ENCODE assay signal across 9 cellular contexts in the genomic region with DNA sequence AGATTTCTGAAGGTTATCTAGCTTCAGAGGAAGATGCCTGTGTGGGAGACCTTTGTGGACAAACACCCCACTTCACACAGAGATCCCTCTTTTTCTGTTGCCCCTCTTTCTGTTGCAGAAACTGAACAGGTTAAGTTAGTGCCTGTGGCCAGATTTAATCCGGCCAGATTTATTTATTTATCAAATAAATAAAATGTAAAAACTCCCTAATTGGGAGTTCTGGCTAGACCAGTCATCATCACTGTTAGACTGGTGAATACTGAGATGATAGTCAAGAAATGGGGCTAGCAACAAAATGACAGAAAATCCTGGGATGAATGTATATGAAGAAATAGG. TPM values are rescaled to one million over a fixed set of nuclear protein-coding genes. Genes with fewer than 3 reads are reported as not detected.
DNase-seq lines count a peak whose midpoint lies in the region; ATAC-seq lines count a peak whose summit lies in the region.
"Had no signal": no experiment of that assay in that cellular context is flagged by ENCODE, and none has a peak within 500 bp of the region (broad histone marks: within the 10 kb centered on the region; RNA-seq: fewer than 3 reads in every experiment).

No MANE protein-coding gene starts in this region.

- peak overlapping the region; percentile 93 for H3K4me3 Mint-ChIP-seq in activated CD4-positive, alpha-beta T cell treated with anti-CD3 and anti-CD28 coated beads for 36 hours
- peak overlapping the region; percentile 94 for H3K4me3 Mint-ChIP-seq in activated CD4-positive, alpha-beta memory T cell treated with anti-CD3 and anti-CD28 coated beads for 36 hours
- H3K4me3 Mint-ChIP-seq in stimulated activated memory B cell treated with anti-CD40 and anti-IgM and Interleukin-4, amounts not matched to agents 10 μg/mL and 1 μg/mL and 100 μg/mL, for 72 hours: peak overlapping the region; percentile 93

- CTCF ChIA-PET in activated CD4-positive, alpha-beta T cell treated with anti-CD3 and anti-CD28 coated beads for 36 hours (lab: Charles Lee): interaction anchor here (1.4 kb wide), 1 partner anchor 31 kb away, joined by 5 read pairs; no protein-coding TSS in a partner anchor
- CTCF ChIA-PET in activated CD4-positive, alpha-beta memory T cell treated with anti-CD3 and anti-CD28 coated beads for 36 hours (lab: Charles Lee): interaction anchor here (1.1 kb wide), 1 partner anchor 98 kb away, joined by 4 read pairs; no protein-coding TSS in a partner anchor

- DNase-seq in activated CD4-positive, alpha-beta T cell treated with anti-CD3 and anti-CD28 coated beads for 36 hours: no peak
- DNase-seq in activated CD4-positive, alpha-beta T cell treated with anti-CD3 and anti-CD28 coated beads, Interleukin-2, amount 50 U/mL, for 4 hours: no peak
- no peak for DNase-seq in activated CD4-positive, alpha-beta memory T cell treated with anti-CD3 and anti-CD28 coated beads for 36 hours
- DNase-seq in RPMI8226: no peak
- DNase-seq in COR-L47 (lab: John Stamatoyannopoulos, UW): no peak
- no peak for DNase-seq in SK-N-DZ (ENCODE audit: low spot score)
- DNase-seq: stimulated activated CD4-positive, alpha-beta T cell treated with anti-CD3 and anti-CD28 coated beads, Interleukin-2, amount 100 ng/mL, for 48 hours had no signal

- H3K4me1 ChIP-seq in iPS-20b (ENCODE audit: insufficient read depth, low read length): peaks cover 27% of the 10 kb centered on the region; the same call in 1 of the 2 replicates

- H3K9me3 ChIP-seq in iPS-20b (ENCODE audit: insufficient read depth, low read depth, low read length): no peaks in the 10 kb centered on the region

- no peaks in the 10 kb centered on the region for H3K36me3 ChIP-seq in iPS-20b (ENCODE audit: insufficient read depth, low read depth, low read length)

- no peak overlapping the region for H3K27ac ChIP-seq in iPS-20b (ENCODE audit: low read length)

- ATAC-seq in activated CD4-positive, alpha-beta T cell treated with anti-CD3 and anti-CD28 coated beads for 36 hours: no peak
- ATAC-seq in stimulated activated memory B cell treated with anti-CD40 and anti-IgM and Interleukin-4, amounts not matched to agents 10 μg/mL and 1 μg/mL and 100 μg/mL, for 72 hours: no peak

- POLR2A ChIA-PET in activated CD4-positive, alpha-beta T cell treated with anti-CD3 and anti-CD28 coated beads for 36 hours (lab: Charles Lee): interaction anchor here (0.6 kb wide), 1 partner anchor 27 kb away, joined by 5 read pairs; no protein-coding TSS in a partner anchor
- POLR2A ChIA-PET in activated CD4-positive, alpha-beta memory T cell treated with anti-CD3 and anti-CD28 coated beads for 36 hours (lab: Charles Lee): no interaction called here

- H3K4me3 ChIP-seq in iPS-20b (ENCODE audit: low read length): peak overlapping the region; percentile 83

- no peaks in the 10 kb centered on the region for H3K27me3 Mint-ChIP-seq in activated CD4-positive, alpha-beta T cell treated with anti-CD3 and anti-CD28 coated beads for 36 hours
- H3K27me3 Mint-ChIP-seq in activated CD4-positive, alpha-beta memory T cell treated with anti-CD3 and anti-CD28 coated beads for 36 hours: no peaks in the 10 kb centered on the region
- H3K27me3 Mint-ChIP-seq in stimulated activated memory B cell treated with anti-CD40 and anti-IgM and Interleukin-4, amounts not matched to agents 10 μg/mL and 1 μg/mL and 100 μg/mL, for 72 hours: no peaks in the 10 kb centered on the region

- no peaks in the 10 kb centered on the region for H3K27me3 ChIP-seq in iPS-20b (ENCODE audit: insufficient read depth, low read length)

- H3K9ac ChIP-seq in iPS-20b (ENCODE audit: low read depth, low read length): peak overlapping the region; percentile 84; the same call in 1 of the 2 replicates

- intact Hi-C loops in activated CD4-positive, alpha-beta T cell treated with anti-CD3 and anti-CD28 coated beads for 36 hours (cut with DNase I, micrococcal nuclease): loop anchor here (2.0 to 10.0 kb wide), 7 partner anchors 103 to 1889 kb away; a partner anchor contains a TSS
- intact Hi-C loops in activated CD4-positive, alpha-beta memory T cell treated with anti-CD3 and anti-CD28 coated beads for 36 hours (cut with micrococcal nuclease): loop anchor here (2.0 to 10.0 kb wide), 7 partner anchors 65 to 1231 kb away; a partner anchor contains a TSS

- peak overlapping the region; percentile 90 for H3K27ac Mint-ChIP-seq in activated CD4-positive, alpha-beta T cell treated with anti-CD3 and anti-CD28 coated beads for 36 hours
- H3K27ac Mint-ChIP-seq in activated CD4-positive, alpha-beta memory T cell treated with anti-CD3 and anti-CD28 coated beads for 36 hours: no peak overlapping the region
- peak overlapping the region; percentile 100 for H3K27ac Mint-ChIP-seq in stimulated activated memory B cell treated with anti-CD40 and anti-IgM and Interleukin-4, amounts not matched to agents 10 μg/mL and 1 μg/mL and 100 μg/mL, for 72 hours

- peaks cover 36% of the 10 kb centered on the region for H3K4me1 Mint-ChIP-seq in activated CD4-positive, alpha-beta T cell treated with anti-CD3 and anti-CD28 coated beads for 36 hours
- peaks cover 31% of the 10 kb centered on the region for H3K4me1 Mint-ChIP-seq in activated CD4-positive, alpha-beta memory T cell treated with anti-CD3 and anti-CD28 coated beads for 36 hours (ENCODE audit: low read depth)
- peaks cover 59% of the 10 kb centered on the region for H3K4me1 Mint-ChIP-seq in stimulated activated memory B cell treated with anti-CD40 and anti-IgM and Interleukin-4, amounts not matched to agents 10 μg/mL and 1 μg/mL and 100 μg/mL, for 72 hours

- peaks cover 10% of the 10 kb centered on the region for H3K36me3 Mint-ChIP-seq in activated CD4-positive, alpha-beta T cell treated with anti-CD3 and anti-CD28 coated beads for 36 hours (ENCODE audit: low read depth)
- H3K36me3 Mint-ChIP-seq in activated CD4-positive, alpha-beta memory T cell treated with anti-CD3 and anti-CD28 coated beads for 36 hours: peaks cover 6% of the 10 kb centered on the region
- H3K36me3 Mint-ChIP-seq in stimulated activated memory B cell treated with anti-CD40 and anti-IgM and Interleukin-4, amounts not matched to agents 10 μg/mL and 1 μg/mL and 100 μg/mL, for 72 hours: no peaks in the 10 kb centered on the region

- no peaks in the 10 kb centered on the region for H3K9me3 Mint-ChIP-seq in activated CD4-positive, alpha-beta T cell treated with anti-CD3 and anti-CD28 coated beads for 36 hours (ENCODE audit: low read depth)
- no peaks in the 10 kb centered on the region for H3K9me3 Mint-ChIP-seq in activated CD4-positive, alpha-beta memory T cell treated with anti-CD3 and anti-CD28 coated beads for 36 hours
- no peaks in the 10 kb centered on the region for H3K9me3 Mint-ChIP-seq in stimulated activated memory B cell treated with anti-CD40 and anti-IgM and Interleukin-4, amounts not matched to agents 10 μg/mL and 1 μg/mL and 100 μg/mL, for 72 hours

RNA-seq across cellular contexts. Expression of a gene that starts 1.2 kb away (rescaled TPM):
- total RNA-seq in activated CD4-positive, alpha-beta T cell treated with anti-CD3 and anti-CD28 coated beads for 36 hours: 10 to 100 TPM; 53.9 to 56.9 TPM
- 10 to 100 TPM; 49.2 to 53.7 TPM for total RNA-seq in activated CD4-positive, alpha-beta memory T cell treated with anti-CD3 and anti-CD28 coated beads for 36 hours
- 63.1 and 84.2 TPM in 2 replicates for polyA plus RNA-seq in SK-N-DZ (2014; cell fraction: cytosol; rRNA removed)
- polyA plus RNA-seq in SK-N-DZ (2014; cell fraction: nucleus; rRNA removed): 32.3 and 34.4 TPM in 2 replicates
